In the genomic region with DNA sequence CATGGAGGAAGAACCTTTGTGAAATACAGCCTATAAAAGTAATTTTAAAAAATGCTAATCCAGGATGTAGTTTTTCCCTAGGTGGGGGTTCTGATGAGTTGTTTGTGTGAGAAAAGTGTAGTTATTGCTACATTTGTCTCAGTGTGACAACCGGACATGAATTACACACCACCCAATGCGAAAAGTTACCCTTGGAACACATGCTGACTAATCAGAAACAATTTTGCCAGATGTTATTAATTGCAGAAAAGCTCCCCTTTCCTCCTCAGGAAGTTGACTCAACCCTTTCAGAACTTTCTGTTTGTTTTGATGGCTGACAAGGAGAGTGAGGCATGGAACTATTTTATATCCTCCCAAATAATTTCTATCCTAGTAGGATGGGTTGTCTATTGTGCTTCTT, we compare ENCODE assay signal across 17 cellular contexts. TPM values are rescaled to one million over a fixed set of nuclear protein-coding genes. Genes with fewer than 3 reads are reported as not detected.
A peak's percentile ranks its signal among the peaks of the same experiment; 100 is the strongest.
DNase-seq lines count a peak whose midpoint lies in the region; TF ChIP-seq lines count a peak whose summit lies in the region.
"Had no signal": no experiment of that assay in that cellular context is flagged by ENCODE, and none has a peak within 500 bp of the region (broad histone marks: within the 10 kb centered on the region; RNA-seq: fewer than 3 reads in every experiment).

No MANE protein-coding gene starts in this region.

- H2BK120ac ChIP-seq in H9 (ENCODE audit: low read depth, low read length, poor library complexity, severe bottlenecking) = no peak overlapping the region

- H2BK20ac ChIP-seq in H9 (ENCODE audit: low read depth, low read length, poor library complexity, severe bottlenecking) = no peak overlapping the region

- H2BK15ac ChIP-seq in H9 (ENCODE audit: low read depth, low read length) = no peak overlapping the region

- TF ChIP-seq CTCF in HFF-Myc (IDR thresholded peaks at IDR 0.05; ENCODE audit: low read depth, low read length, missing control alignments) (no peak), fibroblast of villous mesenchyme (IDR thresholded peaks at IDR 0.05; ENCODE audit: insufficient read depth, low read depth, low read length) (no peak), H9 (conservative IDR thresholded peaks at IDR 0.05) (no peak)

- H3K27me3 Mint-ChIP-seq in H9 (ENCODE audit: low read depth) = no peaks in the 10 kb centered on the region; the same call in 1 of the 2 replicates
- H3K27me3 Mint-ChIP-seq in activated naive CD4-positive, alpha-beta T cell treated with anti-CD3 and anti-CD28 coated beads for 36 hours (ENCODE audit: low read depth) = no peaks in the 10 kb centered on the region
- H3K27me3 Mint-ChIP-seq: activated B cell treated with CpG ODN at 0.5 μM for 24 hours; activated naive CD4-positive, alpha-beta T cell treated with anti-CD3 and anti-CD28 coated beads, Interleukin-2, amount 50 U/mL, for 24 hours had no signal

- H3K79me1 ChIP-seq in H9 (ENCODE audit: insufficient read depth, low read depth, low read length, poor library complexity, severe bottlenecking) = no peaks in the 10 kb centered on the region

- H3K36me3 ChIP-seq in adipocyte (ENCODE audit: control insufficient read depth, insufficient read depth, low read length, severe bottlenecking) = no peaks in the 10 kb centered on the region
- H3K36me3 ChIP-seq: neutrophil, stomach had no signal

- no peaks in the 10 kb centered on the region for H3K79me2 ChIP-seq in H9 (ENCODE audit: insufficient read depth, low read length)

- H3K4me2 ChIP-seq in H9 (ENCODE audit: insufficient read depth, insufficient read length, low read length) = no peak overlapping the region

- H3K4me3 Mint-ChIP-seq in H9 = no peak overlapping the region
- no peak overlapping the region for H3K4me3 Mint-ChIP-seq in activated naive CD4-positive, alpha-beta T cell treated with anti-CD3 and anti-CD28 coated beads for 36 hours
- H3K4me3 Mint-ChIP-seq: activated B cell treated with CpG ODN at 0.5 μM for 24 hours; activated naive CD4-positive, alpha-beta T cell treated with anti-CD3 and anti-CD28 coated beads, Interleukin-2, amount 50 U/mL, for 24 hours had no signal

- no peak overlapping the region for H3K4ac ChIP-seq in H9 (ENCODE audit: low read depth, low read length)

- no CpG with 5 or more reads among the region's 2 CpGs for WGBS in H9 (ENCODE audit: extremely low coverage, insufficient read length, low lambda C conversion rate)

- no peak overlapping the region for H3K4me3 ChIP-seq in HFF-Myc (replicated peaks; ENCODE audit: low read depth, low read length)
- H3K4me3 ChIP-seq in adipocyte (ENCODE audit: low read length) = peak overlapping the region; percentile 71
- no peak overlapping the region for H3K4me3 ChIP-seq in fibroblast of villous mesenchyme (ENCODE audit: low read depth, low read length)
- H3K4me3 ChIP-seq: stomach had no signal

- no peak overlapping the region for H3K56ac ChIP-seq in H9 (ENCODE audit: insufficient read length, low read depth, low read length)

- no peak overlapping the region for H3K23ac ChIP-seq in H9 (ENCODE audit: insufficient read length, low read depth, low read length)

- H2AK5ac ChIP-seq in H9 (ENCODE audit: insufficient read length, low read length) = no peak overlapping the region

- H3T11ph ChIP-seq in H9 (ENCODE audit: low read length) = no peak overlapping the region

- H3K36me3 Mint-ChIP-seq in H9 (ENCODE audit: insufficient read depth in 1 of 3, low read depth in 3 of 3) = peaks cover 0 to 3% (median 2%) of the 10 kb centered on the region in 3 experiments; a peak in 2 of 7 replicates
- no peaks in the 10 kb centered on the region for H3K36me3 Mint-ChIP-seq in activated naive CD4-positive, alpha-beta T cell treated with anti-CD3 and anti-CD28 coated beads for 36 hours (ENCODE audit: low read depth)
- H3K36me3 Mint-ChIP-seq: activated naive CD4-positive, alpha-beta T cell treated with anti-CD3 and anti-CD28 coated beads, Interleukin-2, amount 50 U/mL, for 24 hours had no signal

- CTCF ChIA-PET in activated naive CD4-positive, alpha-beta T cell treated with anti-CD3 and anti-CD28 coated beads for 36 hours (lab: Charles Lee) = interaction anchor here (0.9 kb wide), 1 partner anchor 52 kb away, joined by 3 read pairs; no protein-coding TSS in a partner anchor

- no peak overlapping the region for H4K8ac ChIP-seq in H9 (replicated peaks; ENCODE audit: insufficient read length, low read depth, low read length)

- H3K9me3 ChIP-seq in adipocyte (ENCODE audit: control insufficient read depth, low read length) (peaks cover 2% of the 10 kb centered on the region), H9 (ENCODE audit: control insufficient read depth, low read depth, low read length) (peaks cover 26% of the 10 kb centered on the region)
- H3K9me3 ChIP-seq: neutrophil had no signal

- no peaks in the 10 kb centered on the region for H3K27me3 ChIP-seq in adipocyte (replicated peaks; ENCODE audit: control insufficient read depth, insufficient read depth, low read length)
- H3K27me3 ChIP-seq in H9 (ENCODE audit: insufficient read depth, low read length) = no peaks in the 10 kb centered on the region
- H3K27me3 ChIP-seq: neutrophil, stomach had no signal

- no peak overlapping the region for H3K18ac ChIP-seq in H9 (ENCODE audit: insufficient read length, low read depth, low read length)

- H3K4me1 ChIP-seq in adipocyte (ENCODE audit: control insufficient read depth, insufficient read depth, low read length) (peaks cover 24% of the 10 kb centered on the region), H9 (ENCODE audit: insufficient read depth, low read length) (no peaks in the 10 kb centered on the region; the same call in 1 of the 2 replicates)
- H3K4me1 ChIP-seq: stomach had no signal

- H3K27ac ChIP-seq in H9 (ENCODE audit: insufficient read length, low read depth, low read length) = no peak overlapping the region
- H3K27ac ChIP-seq: neutrophil, stomach had no signal

- DNase-seq in A172 (ENCODE audit: low spot score) (peak; percentile 72), HFF-Myc (ENCODE audit: extremely low read depth, low read depth) (peak; percentile 77), adipocyte (ENCODE audit: low read depth) (peak; percentile 76), fibroblast of villous mesenchyme (ENCODE audit: low read depth) (peak; percentile 60), putamen (ENCODE audit: low spot score) (no peak), H9 (no peak), H4 (ENCODE audit: low spot score) (no peak)
- no peak for DNase-seq in activated naive CD4-positive, alpha-beta T cell treated with anti-CD3 and anti-CD28 coated beads for 36 hours
- DNase-seq: 8988T, activated B cell treated with CpG ODN at 0.5 μM for 24 hours, cerebellar nuclear complex, mesendoderm, NCI-H446 treated with DMSO at 0.1 percent for 48 hours, OCI-M1, stomach had no signal

- intact Hi-C loops in activated naive CD4-positive, alpha-beta T cell treated with anti-CD3 and anti-CD28 coated beads for 36 hours (cut with micrococcal nuclease) = no loop called here

- no peak overlapping the region for H3K27ac Mint-ChIP-seq in H9
- no peak overlapping the region for H3K27ac Mint-ChIP-seq in activated naive CD4-positive, alpha-beta T cell treated with anti-CD3 and anti-CD28 coated beads for 36 hours
- H3K27ac Mint-ChIP-seq: activated B cell treated with CpG ODN at 0.5 μM for 24 hours; activated naive CD4-positive, alpha-beta T cell treated with anti-CD3 and anti-CD28 coated beads, Interleukin-2, amount 50 U/mL, for 24 hours had no signal

- H2AFZ ChIP-seq in H9 (ENCODE audit: low read length) = no peak overlapping the region

- H4K5ac ChIP-seq in H9 (ENCODE audit: insufficient read length, low read depth, low read length) = no peak overlapping the region

- no peaks in the 10 kb centered on the region for H4K20me1 ChIP-seq in H9 (ENCODE audit: control insufficient read depth, insufficient read depth, insufficient read length)

- H4K91ac ChIP-seq in H9 (ENCODE audit: insufficient read length, low read depth, low read length) = no peak overlapping the region

- H2BK12ac ChIP-seq in H9 (ENCODE audit: insufficient read length, low read depth, low read length) = no peak overlapping the region

- peaks cover 82 to 94% of the 10 kb centered on the region in 2 experiments for H3K9me3 Mint-ChIP-seq in H9
- H3K9me3 Mint-ChIP-seq in activated naive CD4-positive, alpha-beta T cell treated with anti-CD3 and anti-CD28 coated beads for 36 hours = no peaks in the 10 kb centered on the region
- H3K9me3 Mint-ChIP-seq: activated B cell treated with CpG ODN at 0.5 μM for 24 hours; activated naive CD4-positive, alpha-beta T cell treated with anti-CD3 and anti-CD28 coated beads, Interleukin-2, amount 50 U/mL, for 24 hours had no signal

- no peak overlapping the region for H3K14ac ChIP-seq in H9 (ENCODE audit: insufficient read depth, low read length)

- no peaks in the 10 kb centered on the region for H3K23me2 ChIP-seq in H9 (ENCODE audit: insufficient read length, low read depth, low read length, poor library complexity, severe bottlenecking)

- peaks cover 0 to 6% of the 10 kb centered on the region in 2 experiments; a peak in 2 of 4 replicates for H3K4me1 Mint-ChIP-seq in H9
- H3K4me1 Mint-ChIP-seq in activated naive CD4-positive, alpha-beta T cell treated with anti-CD3 and anti-CD28 coated beads for 36 hours (ENCODE audit: low read depth) = peaks cover 3% of the 10 kb centered on the region
- H3K4me1 Mint-ChIP-seq: activated B cell treated with CpG ODN at 0.5 μM for 24 hours; activated naive CD4-positive, alpha-beta T cell treated with anti-CD3 and anti-CD28 coated beads, Interleukin-2, amount 50 U/mL, for 24 hours had no signal

- H2BK5ac ChIP-seq in H9 (ENCODE audit: insufficient read length, low read length) = no peak overlapping the region

- H3K9ac ChIP-seq in adipocyte (ENCODE audit: low read length) (peak overlapping the region; percentile 70), H9 (ENCODE audit: extremely low read depth, insufficient read length, low read length) (no peak overlapping the region)

RNA-seq across cellular contexts. Expression of a gene that starts 38.1 kb away (rescaled TPM):
- total RNA-seq in A172 (2014; rRNA removed; shearing (Covaris generic)) = 9.7 and 10.9 TPM in 2 replicates
- total RNA-seq in fibroblast of villous mesenchyme (8.1 and 18.1 TPM in 2 replicates), H9 (2021) (6.6 and 8.3 TPM in 2 replicates)
- 1 to 10 TPM; 5.8 TPM for total RNA-seq in activated naive CD4-positive, alpha-beta T cell treated with anti-CD3 and anti-CD28 coated beads for 36 hours
- total RNA-seq in H4 (2014; rRNA removed; shearing (Covaris generic)) = 3.9 and 4.1 TPM in 2 replicates

Comparison
In these comparisons a context has a peak if more than half of its experiments do, and no peak if none do; other contexts are left out.
1. DNase-seq: peak in A172 (single experiment), HFF-Myc (single experiment), adipocyte (single experiment) and fibroblast of villous mesenchyme (single experiment); none in putamen (single experiment), H9 (single experiment), activated naive CD4-positive, alpha-beta T cell treated with anti-CD3 and anti-CD28 coated beads for 36 hours (single experiment) and H4 (single experiment).